In genomic region chr7:100120518-100121085, GRCh38 we compare ENCODE assay signal across 8 cellular contexts. TPM values are rescaled to one million over a fixed set of nuclear protein-coding genes. Genes with fewer than 3 reads are reported as not detected.
DNase-seq lines count a peak whose midpoint lies in the region; ATAC-seq and TF ChIP-seq lines count a peak whose summit lies in the region.

No MANE protein-coding gene starts in this region.

- ATAC-seq in GM23338 (no peak), HG03460 (IDR thresholded peaks at IDR 0.05; ENCODE audit: unreplicated experiment) (no peak), foreskin keratinocyte (no peak)

- H3K36me3 Mint-ChIP-seq in GM23338 (ENCODE audit: low read depth), result peaks cover 23% of the 10 kb centered on the region; the same call in 2 of the 3 replicates

- no peak for TF ChIP-seq CTCF in GM23338 (conservative IDR thresholded peaks at IDR 0.05; ENCODE audit: low read depth in 2 of 2)
- TF ChIP-seq CTCF in VCaP (conservative IDR thresholded peaks at IDR 0.05), result no peak
- TF ChIP-seq CTCF in fibroblast of villous mesenchyme (IDR thresholded peaks at IDR 0.05; ENCODE audit: insufficient read depth, low read depth, low read length), result no peak
- no peak for TF ChIP-seq CTCF in foreskin keratinocyte (conservative IDR thresholded peaks at IDR 0.05)

- H3K27ac Mint-ChIP-seq in GM23338, result peak overlapping the region; percentile 18; the same call in 1 of the 2 replicates

- DNase-seq in GM23338 (ENCODE audit: low spot score) (no peak), fibroblast of villous mesenchyme (ENCODE audit: low read depth) (no peak), cerebellar cortex (ENCODE audit: low spot score) (no peak), foreskin keratinocyte (no peak), NCI-H526 (lab: John Stamatoyannopoulos, UW) (no peak)

- peaks cover 8% of the 10 kb centered on the region for H3K4me1 ChIP-seq in GM23338 (ENCODE audit: insufficient read depth)
- H3K4me1 ChIP-seq in skeletal muscle tissue (ENCODE audit: control insufficient read depth in 3 of 3, insufficient read depth in 3 of 3, low read length in 3 of 3), result peaks cover 19 to 40% (median 25%) of the 10 kb centered on the region in 3 donors
- peaks cover 3% of the 10 kb centered on the region for H3K4me1 ChIP-seq in foreskin keratinocyte

- H3K79me2 ChIP-seq in GM23338 (replicated peaks; ENCODE audit: insufficient read depth), result peaks cover 7% of the 10 kb centered on the region

- no peaks in the 10 kb centered on the region for H3K9me3 ChIP-seq in skeletal muscle tissue (ENCODE audit: control insufficient read depth in 3 of 3, low read length in 3 of 3)

- H3K27ac ChIP-seq in GM23338 (ENCODE audit: low read depth) (0 out of 2 replicates have a peak overlapping the region, but pooled peaks have one; percentile 37), VCaP (peak overlapping the region; percentile 92), skeletal muscle tissue (ENCODE audit: low read depth, low read length) (no peak overlapping the region), foreskin keratinocyte (no peak overlapping the region)

- H3K4me3 Mint-ChIP-seq in GM23338, result peak overlapping the region; percentile 94

- H3K4me2 ChIP-seq in GM23338, result peak overlapping the region; percentile 83

- no peaks in the 10 kb centered on the region; the same call in 2 of the 3 replicates for H3K9me3 Mint-ChIP-seq in GM23338

- no peak overlapping the region for H2AFZ ChIP-seq in GM23338

- H4K20me1 ChIP-seq in GM23338 (replicated peaks; ENCODE audit: insufficient read depth), result no peaks in the 10 kb centered on the region; the same call in 1 of the 2 replicates

- peaks cover 24% of the 10 kb centered on the region for H3F3A ChIP-seq in GM23338 (replicated peaks; ENCODE audit: low read depth)

- peaks cover 14% of the 10 kb centered on the region for H3K27me3 Mint-ChIP-seq in GM23338 (ENCODE audit: insufficient read depth, low read depth, poor library complexity)

- H3K4me3 ChIP-seq in GM23338 (peak overlapping the region; percentile 88), fibroblast of villous mesenchyme (ENCODE audit: low read depth, low read length) (peak overlapping the region; percentile 97), skeletal muscle tissue (ENCODE audit: low read length in 3 of 3) (peak overlapping the region; percentile 86 to 99 (median 98))

- no peaks in the 10 kb centered on the region for H3K36me3 ChIP-seq in GM23338 (ENCODE audit: insufficient read depth)
- H3K36me3 ChIP-seq in skeletal muscle tissue (ENCODE audit: control insufficient read depth in 3 of 3, insufficient read depth in 3 of 3, low read length in 3 of 3), result peaks cover 0 to 4% (median 3%) of the 10 kb centered on the region in 3 donors

- H3K9ac ChIP-seq in skeletal muscle tissue (ENCODE audit: low read depth in 1 of 3, low read length in 3 of 3), result peak overlapping the region in 2 of 3 donors; percentile 83 to 91

- H3K4me1 Mint-ChIP-seq in GM23338, result peaks cover 8% of the 10 kb centered on the region; the same call in 2 of the 3 replicates

- no peaks in the 10 kb centered on the region for H3K9me2 ChIP-seq in GM23338 (ENCODE audit: insufficient read depth)

- H3K27me3 ChIP-seq in GM23338 (ENCODE audit: insufficient read depth) (no peaks in the 10 kb centered on the region), skeletal muscle tissue (ENCODE audit: control insufficient read depth in 3 of 3, insufficient read depth in 3 of 3, low read length in 3 of 3) (no peaks in the 10 kb centered on the region), foreskin keratinocyte (no peaks in the 10 kb centered on the region)

TF ChIP-seq in GM23338, 12 proteins besides CTCF, POLR2A, EP300 and RAD21 (continues in another document):
- no peak for TF ChIP-seq ZNF462 (CRISPR knock-in tag; IDR thresholded peaks at IDR 0.05)

RNA-seq across cellular contexts. Expression of gene CNPY4, which starts 1.2 kb away (rescaled TPM):
- total RNA-seq in GM23338 (2014; rRNA removed; shearing (Covaris generic)), result 11.3 and 12.0 TPM in 2 replicates
- polyA plus RNA-seq in GM23338 (2016; fragmentation: Nextera tagmentation; extraction: Ambion mirVana), result 10.7 and 11.1 TPM in 2 replicates
- 23.2 and 40.2 TPM in 2 replicates for total RNA-seq in fibroblast of villous mesenchyme
- 25.6 TPM for total RNA-seq in skeletal muscle tissue
- 10.9 and 13.0 TPM in 2 replicates for total RNA-seq in foreskin keratinocyte
- 11.7 and 12.1 TPM in 2 replicates for polyA plus RNA-seq in foreskin keratinocyte

RNA-seq across cellular contexts. Expression of gene TAF6, which starts 1.4 kb away (rescaled TPM):
- 125 and 141 TPM in 2 replicates for total RNA-seq in GM23338 (2014; rRNA removed; shearing (Covaris generic))
- 54.9 and 56.3 TPM in 2 replicates for polyA plus RNA-seq in GM23338 (2016; fragmentation: Nextera tagmentation; extraction: Ambion mirVana)
- 50.9 and 54.4 TPM in 2 replicates for total RNA-seq in fibroblast of villous mesenchyme
- total RNA-seq in skeletal muscle tissue, result 11.0 TPM
- total RNA-seq in foreskin keratinocyte, result 42.7 and 44.0 TPM in 2 replicates
- polyA plus RNA-seq in foreskin keratinocyte, result 47.4 and 50.8 TPM in 2 replicates

RNA-seq across cellular contexts. Expression of gene MBLAC1, which starts 6.2 kb away (rescaled TPM):
- 5.0 and 5.7 TPM in 2 replicates for total RNA-seq in GM23338 (2014; rRNA removed; shearing (Covaris generic))
- polyA plus RNA-seq in GM23338 (2016; fragmentation: Nextera tagmentation; extraction: Ambion mirVana) (2.4 and 2.7 TPM in 2 replicates), foreskin keratinocyte (1.1 and 1.7 TPM in 2 replicates)
- total RNA-seq in fibroblast of villous mesenchyme (1.7 and 4.2 TPM in 2 replicates), skeletal muscle tissue (1.0 TPM), foreskin keratinocyte (1.3 and 1.4 TPM in 2 replicates)

RNA-seq across cellular contexts. Expression of gene AP4M1, which starts 19.2 kb away (rescaled TPM):
- 12.2 and 13.3 TPM in 2 replicates for total RNA-seq in GM23338 (2014; rRNA removed; shearing (Covaris generic))
- polyA plus RNA-seq in GM23338 (2016; fragmentation: Nextera tagmentation; extraction: Ambion mirVana) (9.5 and 14.4 TPM in 2 replicates), foreskin keratinocyte (21.2 and 23.9 TPM in 2 replicates)
- total RNA-seq in fibroblast of villous mesenchyme (16.1 and 16.4 TPM in 2 replicates), skeletal muscle tissue (20.9 TPM), foreskin keratinocyte (20.0 and 20.2 TPM in 2 replicates)

RNA-seq across cellular contexts. Expression of gene MCM7, which starts 19.4 kb away (rescaled TPM):
- 285 TPM in 2 replicates for total RNA-seq in GM23338 (2014; rRNA removed; shearing (Covaris generic))
- 140 and 144 TPM in 2 replicates for polyA plus RNA-seq in GM23338 (2016; fragmentation: Nextera tagmentation; extraction: Ambion mirVana)
- 73.8 and 77.7 TPM in 2 replicates for total RNA-seq in fibroblast of villous mesenchyme
- 42.3 TPM for total RNA-seq in skeletal muscle tissue
- 207 and 234 TPM in 2 replicates for total RNA-seq in foreskin keratinocyte
- 165 and 195 TPM in 2 replicates for polyA plus RNA-seq in foreskin keratinocyte

Comparison
In these comparisons a context has a peak if more than half of its experiments do, and no peak if none do; other contexts are left out.
1. H3K27ac ChIP-seq: peak in GM23338 (single experiment) and VCaP (single experiment); none in skeletal muscle tissue (single experiment) and foreskin keratinocyte (single experiment).
2. Peak in every context shown above with its lines, with median percentiles within 50 percentile points of each other: H3K4me3 ChIP-seq.